12 cellular contexts compared by ENCODE assay signal in the genomic region with DNA sequence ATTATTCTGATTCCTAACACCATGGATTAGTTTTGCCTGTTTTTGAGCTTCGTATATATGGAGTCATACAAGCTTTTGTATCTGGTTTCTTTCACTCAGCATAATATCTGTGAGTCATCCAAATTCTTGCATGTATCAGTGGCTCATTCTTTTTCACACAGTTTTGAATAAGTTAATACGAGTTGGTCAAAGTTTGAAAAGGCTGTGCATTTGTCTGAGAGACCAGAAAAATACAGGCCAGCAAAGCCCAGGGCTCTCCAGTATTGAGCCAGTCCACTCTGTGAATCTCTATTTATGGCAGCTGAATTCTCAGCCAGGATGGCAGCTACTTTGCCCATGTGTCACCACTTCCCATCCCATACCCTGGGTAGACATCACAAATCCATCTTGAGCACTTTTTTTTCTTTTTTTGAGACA. TPM values are rescaled to one million over a fixed set of nuclear protein-coding genes. Genes with fewer than 3 reads are reported as not detected.
DNase-seq lines count a peak whose midpoint lies in the region; ATAC-seq, FAIRE-seq and TF ChIP-seq lines count a peak whose summit lies in the region.
"Had no signal": no experiment of that assay in that cellular context is flagged by ENCODE, and none has a peak within 500 bp of the region (broad histone marks: within the 10 kb centered on the region; RNA-seq: fewer than 3 reads in every experiment).

No MANE protein-coding gene starts in this region.

- H3K4me3 Mint-ChIP-seq in activated CD4-positive, alpha-beta T cell treated with anti-CD3 and anti-CD28 coated beads, Interleukin-2, amount 10 ng/mL, durations not matched to agents 24 days and 14 days, result no peak overlapping the region
- H3K4me3 Mint-ChIP-seq: H9 had no signal

- TF ChIP-seq RAD21 in HepG2 (CRISPR knock-in tag; IDR thresholded peaks at IDR 0.05) (no peak), K562 (CRISPR knock-in tag; conservative IDR thresholded peaks at IDR 0.05 in 1 of 2, IDR thresholded peaks at IDR 0.05 in 1 of 2) (no peak)

- H3K4me3 ChIP-seq in HepG2 (replicated peaks in 1 of 3; ENCODE audit: insufficient read depth in 1 of 3, low read depth in 2 of 3, low read length in 3 of 3) (no peak overlapping the region), right lobe of liver (no peak overlapping the region), K562 (no peak overlapping the region)
- H3K4me3 ChIP-seq: thyroid gland had no signal

- H3K4me2 ChIP-seq in HepG2 (ENCODE audit: low read depth, low read length) (no peak overlapping the region), K562 (ENCODE audit: insufficient read depth, low read length) (no peak overlapping the region)

- no peaks in the 10 kb centered on the region for H3K9me1 ChIP-seq in K562 (ENCODE audit: control insufficient read depth, insufficient read depth, low read length)

- no peak for FAIRE-seq in HepG2 (lab: Jason Lieb, UNC)
- FAIRE-seq in K562 (lab: Jason Lieb, UNC), result peak; percentile 11
- no peak for FAIRE-seq in urothelium cell line (lab: Jason Lieb, UNC)

- no peaks in the 10 kb centered on the region for H4K20me1 ChIP-seq in HepG2 (ENCODE audit: insufficient read depth, low read length)
- H4K20me1 ChIP-seq in K562 (replicated peaks; ENCODE audit: control insufficient read depth, insufficient read depth, low read length), result no peaks in the 10 kb centered on the region

- H3K79me2 ChIP-seq in HepG2 (ENCODE audit: insufficient read depth, low read length), result no peaks in the 10 kb centered on the region
- H3K79me2 ChIP-seq in K562 (ENCODE audit: control insufficient read depth, insufficient read depth, low read length), result no peaks in the 10 kb centered on the region

- 6% methylated on average over 2 of the region's 2 CpGs for WGBS in HepG2 (ENCODE audit: low lambda C conversion rate)
- 72% methylated on average over 2 of the region's 2 CpGs for WGBS in right lobe of liver (ENCODE audit: insufficient coverage, low coverage, low lambda C conversion rate, missing lambda C conversion rate)
- WGBS in K562 (ENCODE audit: insufficient coverage, low coverage, missing lambda C conversion rate), result 16% methylated on average over 2 of the region's 2 CpGs

- no peaks in the 10 kb centered on the region for H3K4me1 Mint-ChIP-seq in activated CD4-positive, alpha-beta T cell treated with anti-CD3 and anti-CD28 coated beads, Interleukin-2, amount 10 ng/mL, durations not matched to agents 24 days and 14 days
- H3K4me1 Mint-ChIP-seq: H9 had no signal

- H3K27ac ChIP-seq in HepG2 (ENCODE audit: extremely low read length, insufficient read depth, low read length) (no peak overlapping the region), right lobe of liver (no peak overlapping the region), K562 (ENCODE audit: extremely low read depth, low read depth, low read length) (no peak overlapping the region)
- H3K27ac ChIP-seq: thyroid gland had no signal

- TF ChIP-seq EP300 in HepG2 (IDR thresholded peaks at IDR 0.05; ENCODE audit: low read depth in 2 of 2, low read length in 2 of 2) (no peak), HepG2 (CRISPR knock-in tag; IDR thresholded peaks at IDR 0.05; ENCODE audit: borderline replicate concordance) (no peak), K562 (IDR thresholded peaks at IDR 0.05; ENCODE audit: low read length) (no peak)

- H3K36me3 ChIP-seq in HepG2 (replicated peaks in 1 of 2; ENCODE audit: control insufficient read depth in 1 of 2, insufficient read depth in 2 of 2, low read length in 2 of 2), result no peaks in the 10 kb centered on the region
- H3K36me3 ChIP-seq in right lobe of liver, result no peaks in the 10 kb centered on the region
- H3K36me3 ChIP-seq in K562 (ENCODE audit: control insufficient read depth, insufficient read depth, low read length), result no peaks in the 10 kb centered on the region
- H3K36me3 ChIP-seq: thyroid gland had no signal

- DNase-seq in HepG2 (ENCODE audit: low spot score), result no peak
- no peak for DNase-seq in right lobe of liver
- DNase-seq in K562 (ENCODE audit: extremely low read depth in 1 of 4, low spot score in 3 of 4), result no peak
- peak; percentile 77 for DNase-seq in hepatic stellate cell (ENCODE audit: low spot score)
- peak; percentile 50 for DNase-seq in urothelium cell line (ENCODE audit: low spot score)
- DNase-seq in NCI-H526 (lab: John Stamatoyannopoulos, UW), result no peak
- no peak for DNase-seq in activated CD4-positive, alpha-beta T cell treated with anti-CD3 and anti-CD28 coated beads, Interleukin-2, amount 10 ng/mL, durations not matched to agents 24 days and 14 days
- DNase-seq in epidermal melanocyte (ENCODE audit: insufficient read length, low spot score), result no peak
- DNase-seq: cerebellar nuclear complex, H9, NCI-H1092, thyroid gland had no signal

- CTCF ChIA-PET in HepG2 (lab: Yijun Ruan, JAX; ENCODE audit: low intra/inter-chr PET ratio, low total read pairs), result no interaction called here
- CTCF ChIA-PET in K562 (lab: Yijun Ruan, JAX; ENCODE audit: low intra/inter-chr PET ratio), result no interaction called here

- peaks cover 8% of the 10 kb centered on the region for H3K27me3 Mint-ChIP-seq in activated CD4-positive, alpha-beta T cell treated with anti-CD3 and anti-CD28 coated beads, Interleukin-2, amount 10 ng/mL, durations not matched to agents 24 days and 14 days

- TF ChIP-seq CTCF in HepG2 (CRISPR knock-in tag; IDR thresholded peaks at IDR 0.05) (no peak), right lobe of liver (IDR thresholded peaks at IDR 0.05) (no peak), K562 (IDR thresholded peaks at IDR 0.05 in 2 of 3, conservative IDR thresholded peaks at IDR 0.05 in 1 of 3; ENCODE audit: insufficient read depth in 2 of 3, low read depth in 1 of 3, low read length in 3 of 3) (no peak)

- no peaks in the 10 kb centered on the region for H3K27me3 ChIP-seq in HepG2 (ENCODE audit: control insufficient read depth in 1 of 2, insufficient read depth in 2 of 2, low read length in 2 of 2)
- no peaks in the 10 kb centered on the region for H3K27me3 ChIP-seq in right lobe of liver
- no peaks in the 10 kb centered on the region for H3K27me3 ChIP-seq in K562 (ENCODE audit: control insufficient read depth in 2 of 2, insufficient read depth in 2 of 2, low read length in 2 of 2)
- H3K27me3 ChIP-seq: thyroid gland had no signal

- H3K9ac ChIP-seq in HepG2 (ENCODE audit: insufficient read depth, low read depth, low read length) (no peak overlapping the region), K562 (ENCODE audit: insufficient read depth in 1 of 2, low read depth in 2 of 2, low read length in 2 of 2) (no peak overlapping the region)

- H2AFZ ChIP-seq in HepG2 (ENCODE audit: low read length) (no peak overlapping the region), K562 (ENCODE audit: low read depth, low read length) (no peak overlapping the region)

- H3K4me1 ChIP-seq in HepG2 (ENCODE audit: insufficient read depth, low read length) (peaks cover 24% of the 10 kb centered on the region), right lobe of liver (no peaks in the 10 kb centered on the region), K562 (replicated peaks in 1 of 2; ENCODE audit: control insufficient read depth in 2 of 2, insufficient read depth in 2 of 2, low read length in 2 of 2) (no peaks in the 10 kb centered on the region; a peak in 1 of 5 replicates)
- H3K4me1 ChIP-seq: thyroid gland had no signal

- H3K9me3 ChIP-seq in HepG2 (ENCODE audit: low read length), result no peaks in the 10 kb centered on the region
- no peaks in the 10 kb centered on the region for H3K9me3 ChIP-seq in right lobe of liver
- H3K9me3 ChIP-seq in K562 (replicated peaks; ENCODE audit: control insufficient read depth, insufficient read depth, low read depth, low read length), result no peaks in the 10 kb centered on the region
- H3K9me3 ChIP-seq: thyroid gland had no signal

- ATAC-seq in HepG2, result peak; percentile 21; the same call in 1 of the 3 replicates
- ATAC-seq in right lobe of liver, result no peak
- ATAC-seq in K562, result no peak

- intact Hi-C loops in HepG2 (cut with micrococcal nuclease; ENCODE audit: unreplicated experiment), result no loop called here
- intact Hi-C loops in right lobe of liver (cut with DNase I), result no loop called here
- intact Hi-C loops in K562 (cut with micrococcal nuclease), result no loop called here
- intact Hi-C loops in activated CD4-positive, alpha-beta T cell treated with anti-CD3 and anti-CD28 coated beads, Interleukin-2, amount 10 ng/mL, durations not matched to agents 24 days and 14 days (cut with micrococcal nuclease), result no loop called here

- H3K27ac Mint-ChIP-seq in activated CD4-positive, alpha-beta T cell treated with anti-CD3 and anti-CD28 coated beads, Interleukin-2, amount 10 ng/mL, durations not matched to agents 24 days and 14 days, result no peak overlapping the region
- H3K27ac Mint-ChIP-seq: H9 had no signal

- BruUV-seq in HepG2 (replicated peaks; lab: Mats Ljungman, UMichigan), result no TSS peak
- no TSS peak for BruUV-seq in K562 (replicated peaks; lab: Mats Ljungman, UMichigan)

- H3K9me3 Mint-ChIP-seq in activated CD4-positive, alpha-beta T cell treated with anti-CD3 and anti-CD28 coated beads, Interleukin-2, amount 10 ng/mL, durations not matched to agents 24 days and 14 days, result no peaks in the 10 kb centered on the region
- H3K9me3 Mint-ChIP-seq: H9 had no signal

- H3K36me3 Mint-ChIP-seq in activated CD4-positive, alpha-beta T cell treated with anti-CD3 and anti-CD28 coated beads, Interleukin-2, amount 10 ng/mL, durations not matched to agents 24 days and 14 days (ENCODE audit: low read depth), result no peaks in the 10 kb centered on the region

- POLR2A ChIA-PET in HepG2 (lab: Yijun Ruan, JAX) (interaction anchor here (1.2 to 1.5 kb wide), 2 partner anchors 10 to 309 kb away, joined by 3 to 5 read pairs; a partner anchor contains a TSS), K562 (lab: Yijun Ruan, JAX) (interaction anchor here (0.5 kb wide), 1 partner anchor 143 kb away, joined by 3 read pairs; no protein-coding TSS in a partner anchor)

- in situ Hi-C loops in HepG2 (cut with HindIII; ENCODE audit: extremely low pct_ligation_motif_present, low pct_unique_long_range_greater_than_20kb) (no loop called here), K562 (cut with MboI) (no loop called here)

- TF ChIP-seq POLR2A in HepG2 (IDR thresholded peaks at IDR 0.05; ENCODE audit: insufficient read depth in 1 of 2, low read depth in 2 of 2, low read length in 2 of 2) (no peak), right lobe of liver (IDR thresholded peaks at IDR 0.05) (no peak), K562 (conservative IDR thresholded peaks at IDR 0.05) (no peak)

RNA-seq across cellular contexts. Expression of a gene that starts 7.2 kb away (rescaled TPM):
- total RNA-seq in HepG2 (2016; rRNA removed; fragmentation: Illumina TruSeq; extraction: Trizol) (40.1 and 55.7 TPM in 2 replicates), right lobe of liver (10 to 100 TPM; 21.0 to 40.8 (median 28.3) TPM), K562 (2014; rRNA removed) (35.4 and 39.2 TPM in 2 replicates), K562 (2014; rRNA removed; fragmentation: Illumina TruSeq; extraction: Trizol) (18.6 and 18.8 TPM in 2 replicates), K562 (2015; rRNA removed; fragmentation: Illumina TruSeq; extraction: Trizol) (30.4 and 30.8 TPM in 2 replicates), K562 (2021) (43.9 and 45.1 TPM in 2 replicates)
- 21.5 and 22.5 TPM in 2 replicates for total RNA-seq in HepG2 (2016; cell fraction: cytosol; rRNA removed; fragmentation: Illumina TruSeq; extraction: Trizol; ENCODE audit: low read depth)
- total RNA-seq in HepG2 (2016; cell fraction: insoluble cytoplasmic fraction; rRNA removed; fragmentation: Illumina TruSeq; extraction: Trizol), result 38.1 and 49.5 TPM in 2 replicates
- 48.4 and 51.3 TPM in 2 replicates for total RNA-seq in HepG2 (2016; cell fraction: membrane; rRNA removed; fragmentation: Illumina TruSeq; extraction: Trizol)
- 20.3 and 20.7 TPM in 2 replicates for total RNA-seq in HepG2 (2016; cell fraction: nucleus; rRNA removed; fragmentation: Illumina TruSeq; extraction: Trizol)
- polyA plus RNA-seq in HepG2 (2011; rRNA removed) (45.6 and 53.3 TPM in 2 replicates), K562 (2011; rRNA removed) (25.2 and 31.8 TPM in 2 replicates), K562 (2014; fragmentation: Illumina TruSeq; extraction: Trizol) (55.9 and 61.8 TPM in 2 replicates), K562 (2014; fragmentation: Nextera tagmentation; extraction: Ambion mirVana) (1 to 10 TPM; 1.8 to 2.5 TPM), K562 (2014; rRNA removed) (51.9 and 64.7 TPM in 2 replicates)
- polyA plus RNA-seq in HepG2 (2011; cell fraction: cytosol; rRNA removed), result 41.0 and 57.4 TPM in 2 replicates
- polyA plus RNA-seq in HepG2 (2011; cell fraction: nucleus; rRNA removed), result 16.8 and 22.7 TPM in 2 replicates
- polyA plus RNA-seq in HepG2 (2012), result 89.7 and 106 TPM in 2 replicates
- polyA plus RNA-seq in HepG2 (2016; cell fraction: cytosol; fragmentation: Illumina TruSeq; extraction: Trizol; ENCODE audit: low read depth), result 70.9 and 93.4 TPM in 2 replicates
- 148 and 160 TPM in 2 replicates for polyA plus RNA-seq in HepG2 (2016; cell fraction: insoluble cytoplasmic fraction; fragmentation: Illumina TruSeq; extraction: Trizol; ENCODE audit: low read depth)
- polyA plus RNA-seq in HepG2 (2016; cell fraction: membrane; fragmentation: Illumina TruSeq; extraction: Trizol; ENCODE audit: low read depth), result 107 and 129 TPM in 2 replicates
- polyA plus RNA-seq in HepG2 (2016; cell fraction: nucleus; fragmentation: Illumina TruSeq; extraction: Trizol; ENCODE audit: insufficient read depth, low read depth), result 88.7 and 93.2 TPM in 2 replicates
- polyA minus RNA-seq in HepG2 (2011; rRNA and poly(A)+ RNA removed; ENCODE audit: low replicate concordance), result 12.1 and 18.5 TPM in 2 replicates
- polyA minus RNA-seq in HepG2 (2011; cell fraction: cytosol; rRNA and poly(A)+ RNA removed), result 23.5 and 28.2 TPM in 2 replicates
- polyA minus RNA-seq in HepG2 (2011; cell fraction: nucleus; rRNA and poly(A)+ RNA removed), result 9.5 and 11.8 TPM in 2 replicates
- total RNA-seq in K562 (2011; cell fraction: chromatin; rRNA removed; ENCODE audit: low replicate concordance), result 6.2 and 7.5 TPM in 2 replicates
- 5.7 TPM in 2 replicates for total RNA-seq in K562 (2011; cell fraction: nucleolus; rRNA removed)
- 7.3 and 9.1 TPM in 2 replicates for total RNA-seq in K562 (2011; cell fraction: nucleoplasm; rRNA removed)
- polyA plus RNA-seq in K562 (2011; cell fraction: cytosol; rRNA removed), result 21.4 and 26.5 TPM in 2 replicates
- polyA plus RNA-seq in K562 (2011; cell fraction: nucleus; rRNA removed), result 8.8 and 10.6 TPM in 2 replicates
- 58.9 and 64.6 TPM in 2 replicates for polyA plus RNA-seq in K562 (2012)
- polyA minus RNA-seq in K562 (2011; rRNA and poly(A)+ RNA removed), result 10.0 and 11.8 TPM in 2 replicates
- 13.6 and 16.1 TPM in 2 replicates for polyA minus RNA-seq in K562 (2011; cell fraction: cytosol; rRNA and poly(A)+ RNA removed)
- 2.7 and 4.3 TPM in 2 replicates for polyA minus RNA-seq in K562 (2011; cell fraction: nucleus; rRNA and poly(A)+ RNA removed)
- total RNA-seq in activated CD4-positive, alpha-beta T cell treated with anti-CD3 and anti-CD28 coated beads, Interleukin-2, amount 10 ng/mL, durations not matched to agents 24 days and 14 days, result 95.6 and 102 TPM in 2 replicates

Comparison
In these comparisons a context has a peak if more than half of its experiments do, and no peak if none do; other contexts are left out.
1. DNase-seq: peak in hepatic stellate cell (single experiment) and urothelium cell line (single experiment); none in HepG2 (single experiment), right lobe of liver (0 of 3), K562 (0 of 4), NCI-H526 (0 of 2), activated CD4-positive, alpha-beta T cell treated with anti-CD3 and anti-CD28 coated beads, Interleukin-2, amount 10 ng/mL, durations not matched to agents 24 days and 14 days (single experiment) and epidermal melanocyte (single experiment).